14 cellular contexts compared by ENCODE assay signal in the genomic region with DNA sequence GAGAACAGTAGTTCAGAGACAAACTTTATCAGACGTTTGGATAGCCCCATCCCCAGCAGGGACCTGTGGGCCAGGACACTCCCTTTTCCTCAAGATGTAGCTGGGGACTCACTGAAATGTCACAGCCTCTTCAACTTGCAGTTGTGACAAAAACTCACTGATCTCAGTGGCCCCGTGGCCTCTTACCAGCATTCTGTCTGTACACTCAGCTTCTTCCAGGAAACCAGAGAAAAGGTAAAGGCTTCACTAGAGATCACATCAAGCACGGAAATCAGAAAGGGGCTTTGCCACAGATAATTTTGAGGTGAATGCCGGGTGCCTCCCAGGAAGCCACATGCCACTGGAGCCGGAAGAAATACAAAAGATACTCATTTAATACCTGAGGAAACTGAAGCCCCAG.
A peak's percentile ranks its signal among the peaks of the same experiment; 100 is the strongest.
DNase-seq lines count a peak whose midpoint lies in the region; ATAC-seq and TF ChIP-seq lines count a peak whose summit lies in the region.
"Had no signal": no experiment of that assay in that cellular context is flagged by ENCODE, and none has a peak within 500 bp of the region (broad histone marks: within the 10 kb centered on the region; RNA-seq: fewer than 3 reads in every experiment).

No MANE protein-coding gene starts in this region.

- no peaks in the 10 kb centered on the region for H3K36me3 Mint-ChIP-seq in CD4-positive, alpha-beta T cell (ENCODE audit: low read depth)
- no peaks in the 10 kb centered on the region for H3K36me3 Mint-ChIP-seq in T-helper 17 cell (ENCODE audit: low read depth)
- peaks cover 4% of the 10 kb centered on the region for H3K36me3 Mint-ChIP-seq in effector memory CD8-positive, alpha-beta T cell (ENCODE audit: insufficient read depth)
- H3K36me3 Mint-ChIP-seq in glutamatergic neuron (ENCODE audit: unreplicated experiment): no peaks in the 10 kb centered on the region
- H3K36me3 Mint-ChIP-seq: WTC11 had no signal

- CTCF ChIA-PET in CD4-positive, alpha-beta T cell (lab: Charles Lee): no interaction called here

- H3K9me3 Mint-ChIP-seq in CD4-positive, alpha-beta T cell: peaks cover 3% of the 10 kb centered on the region
- peaks cover 0 to 3% of the 10 kb centered on the region in 2 donors for H3K9me3 Mint-ChIP-seq in effector memory CD8-positive, alpha-beta T cell
- H3K9me3 Mint-ChIP-seq in glutamatergic neuron (ENCODE audit: unreplicated experiment): peaks cover 3% of the 10 kb centered on the region

- peak in 4 of 10 experiments; percentile 8 to 45 (median 22) for DNase-seq in CD4-positive, alpha-beta T cell
- no peak for DNase-seq in T-helper 17 cell
- peak; percentile 26 to 31 for DNase-seq in activated T-cell treated with anti-CD3 and anti-CD28 coated beads, Interleukin-2, amount 50 U/mL, for 48 hours
- peak in 2 of 3 experiments; percentile 7 for DNase-seq in effector memory CD8-positive, alpha-beta T cell
- DNase-seq in glutamatergic neuron: no peak
- DNase-seq in NCI-H774 (lab: John Stamatoyannopoulos, UW): no peak
- DNase-seq: Calu3, foreskin keratinocyte, NCI-H146, testis had no signal

- no peaks in the 10 kb centered on the region for H3K27me3 ChIP-seq in CD4-positive, alpha-beta T cell (ENCODE audit: control insufficient read depth, insufficient read depth, low read length)
- H3K27me3 ChIP-seq: testis had no signal

- intact Hi-C loops in CD4-positive, alpha-beta T cell (cut with DNase I, micrococcal nuclease): no loop called here

- H3K9me3 ChIP-seq in CD4-positive, alpha-beta T cell (ENCODE audit: control insufficient read depth, low read length): no peaks in the 10 kb centered on the region
- no peaks in the 10 kb centered on the region for H3K9me3 ChIP-seq in T-helper 17 cell (ENCODE audit: control insufficient read depth, low read length, poor library complexity, severe bottlenecking)
- H3K9me3 ChIP-seq: mucosa of descending colon, testis had no signal

- H3K27me3 Mint-ChIP-seq in CD4-positive, alpha-beta T cell: no peaks in the 10 kb centered on the region
- H3K27me3 Mint-ChIP-seq in T-helper 17 cell: no peaks in the 10 kb centered on the region
- H3K27me3 Mint-ChIP-seq in effector memory CD8-positive, alpha-beta T cell: peaks cover 15 to 34% of the 10 kb centered on the region in 2 donors
- peaks cover 2% of the 10 kb centered on the region for H3K27me3 Mint-ChIP-seq in glutamatergic neuron (ENCODE audit: unreplicated experiment)

- peak; percentile 79 for ATAC-seq in CD4-positive, alpha-beta T cell (ENCODE audit: poor library complexity)
- ATAC-seq in T-helper 17 cell (peak; percentile 86), GM18868 (IDR thresholded peaks at IDR 0.05; ENCODE audit: unreplicated experiment) (no peak), HG03354 (IDR thresholded peaks at IDR 0.05; ENCODE audit: poor library complexity, severe bottlenecking, unreplicated experiment) (no peak)
- peak; percentile 81 for ATAC-seq in effector memory CD8-positive, alpha-beta T cell (replicated peaks)
- ATAC-seq: mucosa of descending colon had no signal

- peak overlapping the region; percentile 89 for H3K27ac Mint-ChIP-seq in CD4-positive, alpha-beta T cell
- H3K27ac Mint-ChIP-seq in T-helper 17 cell (peak overlapping the region; percentile 91), glutamatergic neuron (ENCODE audit: unreplicated experiment) (no peak overlapping the region)
- peak overlapping the region in 1 of 2 donors; percentile 89 for H3K27ac Mint-ChIP-seq in effector memory CD8-positive, alpha-beta T cell
- H3K27ac Mint-ChIP-seq: WTC11 had no signal

- H3K4me1 Mint-ChIP-seq in CD4-positive, alpha-beta T cell (ENCODE audit: low read depth): peaks cover 46% of the 10 kb centered on the region
- H3K4me1 Mint-ChIP-seq in T-helper 17 cell (peaks cover 30% of the 10 kb centered on the region), glutamatergic neuron (ENCODE audit: low read depth, unreplicated experiment) (peaks cover 5% of the 10 kb centered on the region)
- H3K4me1 Mint-ChIP-seq in effector memory CD8-positive, alpha-beta T cell (ENCODE audit: low read depth in 2 of 2): peaks cover 0 to 29% of the 10 kb centered on the region in 2 donors

- H3K27ac ChIP-seq in CD4-positive, alpha-beta T cell (ENCODE audit: low read depth, low read length): no peak overlapping the region
- H3K27ac ChIP-seq: foreskin keratinocyte, testis had no signal

- TF ChIP-seq CTCF in CD4-positive, alpha-beta T cell (IDR thresholded peaks at IDR 0.05): no peak
- TF ChIP-seq CTCF in glutamatergic neuron (IDR thresholded peaks at IDR 0.05; ENCODE audit: partially characterized antibody, unreplicated experiment): no peak

- POLR2A ChIA-PET in CD4-positive, alpha-beta T cell (lab: Charles Lee): interaction anchor here (0.6 to 3.0 kb wide), 3 partner anchors 32 to 151 kb away, joined by 3 to 18 read pairs (median 3); a partner anchor contains a TSS

- H3K4me3 Mint-ChIP-seq in CD4-positive, alpha-beta T cell: peak overlapping the region; percentile 71
- H3K4me3 Mint-ChIP-seq in T-helper 17 cell (peak overlapping the region; percentile 74), glutamatergic neuron (ENCODE audit: unreplicated experiment) (no peak overlapping the region)
- H3K4me3 Mint-ChIP-seq in effector memory CD8-positive, alpha-beta T cell: peak overlapping the region; percentile 23 to 67
- H3K4me3 Mint-ChIP-seq: WTC11 had no signal

Comparison
In these comparisons a context has a peak if more than half of its experiments do, and no peak if none do; other contexts are left out.
1. ATAC-seq: peak in CD4-positive, alpha-beta T cell (single experiment), T-helper 17 cell (single experiment) and effector memory CD8-positive, alpha-beta T cell (single experiment); none in GM18868 (single experiment) and HG03354 (single experiment).
2. DNase-seq: peak in activated T-cell treated with anti-CD3 and anti-CD28 coated beads, Interleukin-2, amount 50 U/mL, for 48 hours (2 of 2) and effector memory CD8-positive, alpha-beta T cell (2 of 3); none in T-helper 17 cell (0 of 3), glutamatergic neuron (single experiment) and NCI-H774 (single experiment).